39 cellular contexts compared by ENCODE assay signal in genomic region chr11:47093541-47093940, GRCh38.
"Had no signal": no experiment of that assay in that cellular context is flagged by ENCODE, and none has a peak within 500 bp of the region (broad histone marks: within the 10 kb centered on the region; RNA-seq: fewer than 3 reads in every experiment).

No MANE protein-coding gene starts in this region.

- H3K27me3 Mint-ChIP-seq: activated naive CD4-positive, alpha-beta T cell treated with anti-CD3 and anti-CD28 coated beads, Interleukin-2, amount 10 ng/mL, durations not matched to agents 7 days and 5 days; activated naive CD4-positive, alpha-beta T cell treated with anti-CD3 and anti-CD28 coated beads, Interleukin-2, amount 50 U/mL, for 24 hours; activated naive CD8-positive, alpha-beta T cell; activated naive CD8-positive, alpha-beta T cell treated with anti-CD3 and anti-CD28 coated beads for 36 hours; activated naive CD8-positive, alpha-beta T cell treated with anti-CD3 and anti-CD28 coated beads, Interleukin-2, amount 50 U/mL, for 24 hours; activated T-cell treated with anti-CD3 and anti-CD28 coated beads, Interleukin-2, amount 50 U/mL, for 24 hours; activated T-helper 17 cell treated with anti-CD3 and anti-CD28 coated beads, Interleukin-2, amount 50 U/mL, for 72 hours; brain; central memory CD8-positive, alpha-beta T cell had no signal

- H3K27me3 ChIP-seq: adrenal gland, ascending aorta, body of pancreas, brain microvascular endothelial cell, breast epithelium, cardiac muscle cell had no signal

- H3K9me3 Mint-ChIP-seq: activated naive CD4-positive, alpha-beta T cell treated with anti-CD3 and anti-CD28 coated beads for 36 hours; activated naive CD4-positive, alpha-beta T cell treated with anti-CD3 and anti-CD28 coated beads, Interleukin-2, amount 10 ng/mL, durations not matched to agents 7 days and 5 days; activated naive CD4-positive, alpha-beta T cell treated with anti-CD3 and anti-CD28 coated beads, Interleukin-2, amount 50 U/mL, for 24 hours; activated naive CD4-positive, alpha-beta T cell treated with anti-CD3 and anti-CD28 coated beads, Interleukin-2, amount 50 U/mL, for 72 hours; activated naive CD8-positive, alpha-beta T cell treated with anti-CD3 and anti-CD28 coated beads for 36 hours; activated naive CD8-positive, alpha-beta T cell treated with anti-CD3 and anti-CD28 coated beads, Interleukin-2, amount 10 ng/mL, durations not matched to agents 7 days and 5 days; activated naive CD8-positive, alpha-beta T cell treated with anti-CD3 and anti-CD28 coated beads, Interleukin-2, amount 50 U/mL, for 24 hours; activated T-cell treated with anti-CD3 and anti-CD28 coated beads, Interleukin-2, amount 50 U/mL, for 24 hours; activated T-cell treated with anti-CD3 and anti-CD28 coated beads, Interleukin-2, amount 50 U/mL, for 4 hours; activated T-cell treated with anti-CD3 and anti-CD28 coated beads, Interleukin-2, amount 50 U/mL, for 72 hours; activated T-helper 1 cell treated with anti-CD3 and anti-CD28 coated beads, Interleukin-12 subunit alpha, Interleukin-12 subunit beta, Interleukin-2, Interleukin-4 antibody, amounts not matched to agents 30 ng/mL and 10 ng/mL and 1 ng/mL, durations not matched to agents 14 hours and 24 hours and 36 hours; activated T-helper 17 cell treated with anti-CD3 and anti-CD28 coated beads, Interleukin-2, amount 50 U/mL, for 72 hours; activated T-helper 2 cell treated with anti-CD3 and anti-CD28 coated beads, Interferon-gamma antibody, Interleukin-2, Interleukin-4, amounts not matched to agents 10 μg/mL and 5 μg/mL and 100 μg/mL, durations not matched to agents 14 hours and 24 hours and 36 hours; central memory CD8-positive, alpha-beta T cell had no signal

- H3K4me1 Mint-ChIP-seq: activated naive CD4-positive, alpha-beta T cell treated with anti-CD3 and anti-CD28 coated beads, Interleukin-2, amount 10 ng/mL, durations not matched to agents 7 days and 5 days; activated naive CD4-positive, alpha-beta T cell treated with anti-CD3 and anti-CD28 coated beads, Interleukin-2, amount 50 U/mL, for 24 hours; activated naive CD8-positive, alpha-beta T cell treated with anti-CD3 and anti-CD28 coated beads for 36 hours; activated naive CD8-positive, alpha-beta T cell treated with anti-CD3 and anti-CD28 coated beads, Interleukin-2, amount 10 ng/mL, durations not matched to agents 7 days and 5 days; activated naive CD8-positive, alpha-beta T cell treated with anti-CD3 and anti-CD28 coated beads, Interleukin-2, amount 50 U/mL, for 24 hours; activated T-helper 17 cell treated with anti-CD3 and anti-CD28 coated beads, Interleukin-2, amount 50 U/mL, for 72 hours; central memory CD8-positive, alpha-beta T cell had no signal

- H3K36me3 Mint-ChIP-seq: activated naive CD4-positive, alpha-beta T cell treated with anti-CD3 and anti-CD28 coated beads, Interleukin-2, amount 10 ng/mL, durations not matched to agents 7 days and 5 days; activated naive CD4-positive, alpha-beta T cell treated with anti-CD3 and anti-CD28 coated beads, Interleukin-2, amount 50 U/mL, for 24 hours; activated naive CD4-positive, alpha-beta T cell treated with anti-CD3 and anti-CD28 coated beads, Interleukin-2, amount 50 U/mL, for 72 hours; activated naive CD8-positive, alpha-beta T cell; activated naive CD8-positive, alpha-beta T cell treated with anti-CD3 and anti-CD28 coated beads for 36 hours; activated naive CD8-positive, alpha-beta T cell treated with anti-CD3 and anti-CD28 coated beads, Interleukin-2, amount 10 ng/mL, durations not matched to agents 7 days and 5 days had no signal

- H3K9me3 ChIP-seq: adrenal gland, ascending aorta, body of pancreas, breast epithelium had no signal

- ATAC-seq: activated naive CD4-positive, alpha-beta T cell treated with anti-CD3 and anti-CD28 coated beads, Interleukin-2, amount 50 U/mL, for 72 hours; activated naive CD8-positive, alpha-beta T cell treated with anti-CD3 and anti-CD28 coated beads, Interleukin-2, amount 50 U/mL, for 24 hours; activated T-cell treated with anti-CD3 and anti-CD28 coated beads, Interleukin-2, amount 50 U/mL, for 4 hours; activated T-cell treated with anti-CD3 and anti-CD28 coated beads, Interleukin-2, amount 50 U/mL, for 72 hours; activated T-helper 17 cell treated with anti-CD3 and anti-CD28 coated beads, Interleukin-2, amount 50 U/mL, for 72 hours; body of pancreas had no signal

- FAIRE-seq: astrocyte had no signal

- DNase-seq: activated effector memory CD4-positive, alpha-beta T cell treated with anti-CD3 and anti-CD28 coated beads, Interleukin-2, amount 50 U/mL, for 16 hours; activated effector memory CD4-positive, alpha-beta T cell treated with Interleukin-2 at 50 U/mL for 16 hours; activated gamma-delta T cell; activated gamma-delta T cell treated with Interleukin-2 at 50 U/mL for 16 hours; activated naive CD4-positive, alpha-beta T cell; activated naive CD4-positive, alpha-beta T cell treated with anti-CD3 and anti-CD28 coated beads for 36 hours; activated naive CD4-positive, alpha-beta T cell treated with anti-CD3 and anti-CD28 coated beads, Interleukin-2, amount 10 ng/mL, durations not matched to agents 7 days and 5 days; activated naive CD4-positive, alpha-beta T cell treated with anti-CD3 and anti-CD28 coated beads, Interleukin-2, amount 50 U/mL, for 16 hours; activated naive CD4-positive, alpha-beta T cell treated with Interleukin-2 at 50 U/mL for 16 hours; activated naive CD8-positive, alpha-beta T cell treated with anti-CD3 and anti-CD28 coated beads for 36 hours; activated naive CD8-positive, alpha-beta T cell treated with anti-CD3 and anti-CD28 coated beads, Interleukin-2, amount 10 ng/mL, durations not matched to agents 7 days and 5 days; activated naive CD8-positive, alpha-beta T cell treated with anti-CD3 and anti-CD28 coated beads, Interleukin-2, amount 50 U/mL, for 24 hours; activated T-cell treated with anti-CD3 and anti-CD28 coated beads, Interleukin-2, amount 50 U/mL, for 1 hour; activated T-cell treated with anti-CD3 and anti-CD28 coated beads, Interleukin-2, amount 50 U/mL, for 24 hours; activated T-cell treated with anti-CD3 and anti-CD28 coated beads, Interleukin-2, amount 50 U/mL, for 4 hours; activated T-cell treated with anti-CD3 and anti-CD28 coated beads, Interleukin-2, amount 50 U/mL, for 48 hours; activated T-cell treated with anti-CD3 and anti-CD28 coated beads, Interleukin-2, amount 50 U/mL, for 72 hours; adrenal gland; amniotic stem cell; amygdala; anterior cingulate cortex; aorta; body of pancreas; brain microvascular endothelial cell; caudate nucleus; central memory CD4-positive, alpha-beta T cell; cerebellar nuclear complex had no signal

- H3K4me3 ChIP-seq: adrenal gland, ascending aorta, body of pancreas, breast epithelium, cardiac muscle cell had no signal

- H3K36me3 ChIP-seq: adrenal gland, ascending aorta, brain microvascular endothelial cell, breast epithelium, cardiac muscle cell had no signal

- H3K4me3 Mint-ChIP-seq: activated naive CD4-positive, alpha-beta T cell treated with anti-CD3 and anti-CD28 coated beads for 36 hours; activated naive CD4-positive, alpha-beta T cell treated with anti-CD3 and anti-CD28 coated beads, Interleukin-2, amount 10 ng/mL, durations not matched to agents 7 days and 5 days; activated naive CD4-positive, alpha-beta T cell treated with anti-CD3 and anti-CD28 coated beads, Interleukin-2, amount 50 U/mL, for 24 hours; activated naive CD8-positive, alpha-beta T cell; activated naive CD8-positive, alpha-beta T cell treated with anti-CD3 and anti-CD28 coated beads for 36 hours; activated naive CD8-positive, alpha-beta T cell treated with anti-CD3 and anti-CD28 coated beads, Interleukin-2, amount 10 ng/mL, durations not matched to agents 7 days and 5 days; activated naive CD8-positive, alpha-beta T cell treated with anti-CD3 and anti-CD28 coated beads, Interleukin-2, amount 50 U/mL, for 24 hours; activated T-cell treated with anti-CD3 and anti-CD28 coated beads, Interleukin-2, amount 50 U/mL, for 24 hours; activated T-cell treated with anti-CD3 and anti-CD28 coated beads, Interleukin-2, amount 50 U/mL, for 4 hours; activated T-cell treated with anti-CD3 and anti-CD28 coated beads, Interleukin-2, amount 50 U/mL, for 72 hours; activated T-helper 1 cell treated with anti-CD3 and anti-CD28 coated beads, Interleukin-12 subunit alpha, Interleukin-12 subunit beta, Interleukin-2, Interleukin-4 antibody, amounts not matched to agents 30 ng/mL and 10 ng/mL and 1 ng/mL, durations not matched to agents 14 hours and 24 hours and 36 hours; activated T-helper 17 cell treated with anti-CD3 and anti-CD28 coated beads, Interleukin-2, amount 50 U/mL, for 72 hours; brain; central memory CD8-positive, alpha-beta T cell had no signal

- H3K27ac ChIP-seq: adrenal gland, ascending aorta, brain microvascular endothelial cell, breast epithelium, cardiac muscle cell had no signal

- H3K27ac Mint-ChIP-seq: activated naive CD4-positive, alpha-beta T cell treated with anti-CD3 and anti-CD28 coated beads for 36 hours; activated naive CD4-positive, alpha-beta T cell treated with anti-CD3 and anti-CD28 coated beads, Interleukin-2, amount 10 ng/mL, durations not matched to agents 7 days and 5 days; activated naive CD4-positive, alpha-beta T cell treated with anti-CD3 and anti-CD28 coated beads, Interleukin-2, amount 50 U/mL, for 24 hours; activated naive CD4-positive, alpha-beta T cell treated with anti-CD3 and anti-CD28 coated beads, Interleukin-2, amount 50 U/mL, for 72 hours; activated naive CD8-positive, alpha-beta T cell; activated naive CD8-positive, alpha-beta T cell treated with anti-CD3 and anti-CD28 coated beads for 36 hours; activated naive CD8-positive, alpha-beta T cell treated with anti-CD3 and anti-CD28 coated beads, Interleukin-2, amount 10 ng/mL, durations not matched to agents 7 days and 5 days; activated naive CD8-positive, alpha-beta T cell treated with anti-CD3 and anti-CD28 coated beads, Interleukin-2, amount 50 U/mL, for 24 hours; activated T-cell treated with anti-CD3 and anti-CD28 coated beads, Interleukin-2, amount 50 U/mL, for 24 hours; activated T-cell treated with anti-CD3 and anti-CD28 coated beads, Interleukin-2, amount 50 U/mL, for 72 hours; activated T-helper 1 cell treated with anti-CD3 and anti-CD28 coated beads, Interleukin-12 subunit alpha, Interleukin-12 subunit beta, Interleukin-2, Interleukin-4 antibody, amounts not matched to agents 30 ng/mL and 10 ng/mL and 1 ng/mL, durations not matched to agents 14 hours and 24 hours and 36 hours; activated T-helper 17 cell treated with anti-CD3 and anti-CD28 coated beads, Interleukin-2, amount 50 U/mL, for 72 hours; activated T-helper 2 cell treated with anti-CD3 and anti-CD28 coated beads, Interferon-gamma antibody, Interleukin-2, Interleukin-4, amounts not matched to agents 10 μg/mL and 5 μg/mL and 100 μg/mL, durations not matched to agents 14 hours and 24 hours and 36 hours had no signal

- H3K4me1 ChIP-seq: adrenal gland, ascending aorta, breast epithelium had no signal
